Comparison of ENCODE assay signal across 23 cellular contexts in genomic region chr11:78547931-78548705, GRCh38.
"Had no signal": no experiment of that assay in that cellular context is flagged by ENCODE, and none has a peak within 500 bp of the region (broad histone marks: within the 10 kb centered on the region; RNA-seq: fewer than 3 reads in every experiment).

No MANE protein-coding gene starts in this region.

- H3K4me3 ChIP-seq: cardiac muscle cell had no signal

- FAIRE-seq: TTC549 had no signal

- H3K27ac ChIP-seq: brain microvascular endothelial cell had no signal

- H3K27ac Mint-ChIP-seq: activated B cell treated with CpG ODN at 0.5 μM for 24 hours; activated CD4-positive, alpha-beta memory T cell treated with anti-CD3 and anti-CD28 coated beads, Interleukin-2, amount 10 ng/mL, durations not matched to agents 7 days and 5 days; activated naive CD4-positive, alpha-beta T cell treated with anti-CD3 and anti-CD28 coated beads, Interleukin-2, amount 10 ng/mL, durations not matched to agents 7 days and 5 days; activated naive CD8-positive, alpha-beta T cell treated with anti-CD3 and anti-CD28 coated beads for 36 hours; activated T-cell treated with anti-CD3 and anti-CD28 coated beads, Interleukin-2, amount 50 U/mL, for 24 hours; T-helper 17 cell had no signal

- H3K9me3 Mint-ChIP-seq: activated T-cell treated with anti-CD3 and anti-CD28 coated beads, Interleukin-2, amount 50 U/mL, for 24 hours had no signal

- H3K36me3 ChIP-seq: brain microvascular endothelial cell, cardiac muscle cell had no signal

- H3K27me3 ChIP-seq: brain microvascular endothelial cell, cardiac muscle cell had no signal

- ATAC-seq: T-helper 17 cell had no signal

- H3K27me3 Mint-ChIP-seq: activated B cell treated with CpG ODN at 0.5 μM for 24 hours; activated CD4-positive, alpha-beta memory T cell treated with anti-CD3 and anti-CD28 coated beads, Interleukin-2, amount 10 ng/mL, durations not matched to agents 7 days and 5 days; activated naive CD4-positive, alpha-beta T cell treated with anti-CD3 and anti-CD28 coated beads, Interleukin-2, amount 10 ng/mL, durations not matched to agents 7 days and 5 days; activated naive CD8-positive, alpha-beta T cell treated with anti-CD3 and anti-CD28 coated beads for 36 hours; activated T-cell treated with anti-CD3 and anti-CD28 coated beads, Interleukin-2, amount 50 U/mL, for 24 hours; T-helper 17 cell had no signal

- DNase-seq: activated B cell treated with CpG ODN at 0.5 μM for 24 hours; activated CD4-positive, alpha-beta memory T cell treated with anti-CD3 and anti-CD28 coated beads, Interleukin-2, amount 10 ng/mL, durations not matched to agents 7 days and 5 days; activated CD4-positive, alpha-beta T cell treated with anti-CD3 and anti-CD28 coated beads for 1 hour; activated CD4-positive, alpha-beta T cell treated with anti-CD3 and anti-CD28 coated beads, Interleukin-2, amount 50 U/mL, for 1 hour; activated CD8-positive, alpha-beta memory T cell treated with anti-CD3 and anti-CD28 coated beads, Interleukin-2, amount 50 U/mL, for 4 hours; activated gamma-delta T cell treated with Interleukin-2 at 50 U/mL for 16 hours; activated naive CD4-positive, alpha-beta T cell treated with anti-CD3 and anti-CD28 coated beads, Interleukin-2, amount 10 ng/mL, durations not matched to agents 7 days and 5 days; activated naive CD8-positive, alpha-beta T cell treated with anti-CD3 and anti-CD28 coated beads for 36 hours; activated T-cell treated with anti-CD3 and anti-CD28 coated beads, Interleukin-2, amount 50 U/mL, for 24 hours; brain microvascular endothelial cell; Kasumi-1; NCI-H1105 treated with DMSO at 0.1 percent for 48 hours; NCI-H146; NCI-H1930; NCI-H2171; NCI-H226; NCI-H526 treated with DMSO at 0.1 percent for 48 hours; NCI-H82; SIG-M5; T-helper 17 cell; T1000 had no signal

- H3K4me3 Mint-ChIP-seq: activated B cell treated with CpG ODN at 0.5 μM for 24 hours; activated CD4-positive, alpha-beta memory T cell treated with anti-CD3 and anti-CD28 coated beads, Interleukin-2, amount 10 ng/mL, durations not matched to agents 7 days and 5 days; activated naive CD4-positive, alpha-beta T cell treated with anti-CD3 and anti-CD28 coated beads, Interleukin-2, amount 10 ng/mL, durations not matched to agents 7 days and 5 days; activated naive CD8-positive, alpha-beta T cell treated with anti-CD3 and anti-CD28 coated beads for 36 hours; activated T-cell treated with anti-CD3 and anti-CD28 coated beads, Interleukin-2, amount 50 U/mL, for 24 hours; T-helper 17 cell had no signal
